In the genomic region with DNA sequence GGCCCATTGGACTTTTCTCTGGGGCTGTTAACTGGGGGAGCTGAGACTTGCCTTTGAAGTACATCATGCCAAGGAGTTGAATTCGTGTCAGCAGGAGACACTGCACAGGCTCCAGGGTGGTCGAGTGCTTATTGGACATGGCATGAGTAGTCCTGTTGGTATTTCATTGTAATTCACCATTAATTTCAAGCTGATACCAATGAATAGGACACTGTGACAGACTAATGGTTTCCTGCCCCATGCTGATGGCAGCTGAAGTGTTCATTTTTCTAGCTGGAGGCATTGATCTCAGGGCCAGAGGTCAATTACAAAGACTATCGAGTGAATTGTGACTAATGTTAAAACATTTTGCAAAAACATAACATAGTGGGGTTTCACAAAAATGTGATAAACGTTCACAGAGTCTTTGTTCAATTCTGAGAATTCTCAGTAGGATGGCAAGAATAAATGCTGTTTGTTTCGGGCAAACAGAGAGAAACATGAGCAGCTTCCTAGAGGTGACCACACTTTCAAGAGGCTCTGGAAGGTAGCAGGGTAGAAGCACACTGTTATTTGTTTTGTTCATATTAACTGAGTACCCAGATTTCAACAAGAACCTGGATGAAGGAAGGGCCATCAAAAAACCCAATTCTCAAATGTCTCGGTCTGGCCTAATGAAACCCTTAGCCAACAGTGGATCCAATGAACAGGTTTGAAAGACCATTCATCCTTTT, we compare ENCODE assay signal across 18 cellular contexts.
DNase-seq lines count a peak whose midpoint lies in the region; ATAC-seq and TF ChIP-seq lines count a peak whose summit lies in the region.
"Had no signal": no experiment of that assay in that cellular context is flagged by ENCODE, and none has a peak within 500 bp of the region (broad histone marks: within the 10 kb centered on the region; RNA-seq: fewer than 3 reads in every experiment).

No MANE protein-coding gene starts in this region.

- H3K4me1 ChIP-seq in A673 (ENCODE audit: insufficient read depth, low read length, poor library complexity, severe bottlenecking) (no peaks in the 10 kb centered on the region), breast epithelium (no peaks in the 10 kb centered on the region)
- H3K4me1 ChIP-seq: gastrocnemius medialis had no signal

- H3K27ac ChIP-seq in A673 (ENCODE audit: low read depth, low read length, poor library complexity, severe bottlenecking) (no peak overlapping the region), breast epithelium (no peak overlapping the region)
- H3K27ac ChIP-seq: gastrocnemius medialis, GM23248 had no signal

- ATAC-seq in HG02973 (IDR thresholded peaks at IDR 0.05; ENCODE audit: unreplicated experiment) = no peak
- no peak for ATAC-seq in stimulated activated naive CD8-positive, alpha-beta T cell treated with anti-CD3 and anti-CD28 coated beads, Interleukin-15, Interleukin-2, amounts not matched to agents 100 U/mL and 50 U/mL, for 24 hours
- ATAC-seq: activated CD4-positive, CD25-positive, alpha-beta regulatory T cell treated with anti-CD3 and anti-CD28 coated beads, Interleukin-2, amount 50 U/mL, for 24 hours; gastrocnemius medialis; left ventricle myocardium superior had no signal

- POLR2A ChIA-PET in A673 (lab: Charles Lee; ENCODE audit: low non-redundant PET) = no interaction called here

- H3K4me3 ChIP-seq in A673 (ENCODE audit: low read depth, low read length, poor library complexity, severe bottlenecking) (no peak overlapping the region), fibroblast of the aortic adventitia (ENCODE audit: low read depth, low read length) (no peak overlapping the region), breast epithelium (no peak overlapping the region)
- H3K4me3 ChIP-seq: gastrocnemius medialis, GM23248 had no signal

- DNase-seq in A673 (ENCODE audit: low spot score) (peak; percentile 77), HCEC 1CT (peak; percentile 13), NCI-H69 (lab: John Stamatoyannopoulos, UW) (peak; percentile 6), fibroblast of the aortic adventitia (ENCODE audit: low read depth) (peak; percentile 36), breast epithelium (ENCODE audit: low spot score in 2 of 2) (no peak), epidermal melanocyte (ENCODE audit: insufficient read length, low spot score) (no peak)
- no peak for DNase-seq in stimulated activated naive CD8-positive, alpha-beta T cell treated with anti-CD3 and anti-CD28 coated beads, Interleukin-15, Interleukin-2, amounts not matched to agents 100 U/mL and 50 U/mL, for 24 hours
- DNase-seq: activated effector memory CD4-positive, alpha-beta T cell treated with anti-CD3 and anti-CD28 coated beads, Interleukin-2, amount 50 U/mL, for 16 hours; gastrocnemius medialis; GDM1; GM23248; left ventricle myocardium superior; NCI-H1417 treated with DMSO at 0.1 percent for 48 hours; NCI-H446; SHP77 treated with DMSO at 0.1 percent for 48 hours; stimulated activated CD4-positive, alpha-beta T cell treated with anti-CD3 and anti-CD28 coated beads, Interleukin-2, amount 100 ng/mL, for 24 hours had no signal

- intact Hi-C loops in A673 (cut with micrococcal nuclease; ENCODE audit: unreplicated experiment) = no loop called here
- intact Hi-C loops in breast epithelium (cut with DNase I; ENCODE audit: low total_unique reads) = no loop called here

- TF ChIP-seq CTCF in A673 (conservative IDR thresholded peaks at IDR 0.05; ENCODE audit: low read depth, low read length) = no peak
- no peak for TF ChIP-seq CTCF in fibroblast of the aortic adventitia (IDR thresholded peaks at IDR 0.05; ENCODE audit: insufficient read depth, low read length)
- no peak for TF ChIP-seq CTCF in breast epithelium (IDR thresholded peaks at IDR 0.05)

- H3K27me3 ChIP-seq in A673 (replicated peaks; ENCODE audit: insufficient read depth, low read depth, low read length, poor library complexity) = no peaks in the 10 kb centered on the region
- H3K27me3 ChIP-seq in breast epithelium = no peaks in the 10 kb centered on the region
- H3K27me3 ChIP-seq: gastrocnemius medialis had no signal

- TF ChIP-seq POLR2A in breast epithelium (IDR thresholded peaks at IDR 0.05) = no peak

- CTCF ChIA-PET in A673 (lab: Charles Lee) = no interaction called here

- BruUV-seq in A673 (replicated peaks; lab: Mats Ljungman, UMichigan) = no TSS peak

- H3K36me3 ChIP-seq in A673 (ENCODE audit: insufficient read depth, low read length, poor library complexity, severe bottlenecking) (no peaks in the 10 kb centered on the region), breast epithelium (no peaks in the 10 kb centered on the region)
- H3K36me3 ChIP-seq: gastrocnemius medialis had no signal

- no peaks in the 10 kb centered on the region for H3K9me3 ChIP-seq in A673 (ENCODE audit: low read depth, low read length, poor library complexity, severe bottlenecking)
- H3K9me3 ChIP-seq in breast epithelium = no peaks in the 10 kb centered on the region
- H3K9me3 ChIP-seq: gastrocnemius medialis had no signal

Comparison
In these comparisons a context has a peak if more than half of its experiments do, and no peak if none do; other contexts are left out.
1. DNase-seq: peak in A673 (single experiment), HCEC 1CT (single experiment), NCI-H69 (single experiment) and fibroblast of the aortic adventitia (single experiment); none in breast epithelium (0 of 2), stimulated activated naive CD8-positive, alpha-beta T cell treated with anti-CD3 and anti-CD28 coated beads, Interleukin-15, Interleukin-2, amounts not matched to agents 100 U/mL and 50 U/mL, for 24 hours (single experiment) and epidermal melanocyte (single experiment).